Comparison of ENCODE assay signal across 1 cellular context in genomic region chr2:173891315-173892037, GRCh38.
A peak's percentile ranks its signal among the peaks of the same experiment; 100 is the strongest.
TF ChIP-seq lines count a peak whose summit lies in the region.

No MANE protein-coding gene starts in this region.

TF ChIP-seq in K562, 482 proteins besides CTCF, POLR2A, EP300 and RAD21 (continued from another document):
- TF ChIP-seq, protein P1, sequence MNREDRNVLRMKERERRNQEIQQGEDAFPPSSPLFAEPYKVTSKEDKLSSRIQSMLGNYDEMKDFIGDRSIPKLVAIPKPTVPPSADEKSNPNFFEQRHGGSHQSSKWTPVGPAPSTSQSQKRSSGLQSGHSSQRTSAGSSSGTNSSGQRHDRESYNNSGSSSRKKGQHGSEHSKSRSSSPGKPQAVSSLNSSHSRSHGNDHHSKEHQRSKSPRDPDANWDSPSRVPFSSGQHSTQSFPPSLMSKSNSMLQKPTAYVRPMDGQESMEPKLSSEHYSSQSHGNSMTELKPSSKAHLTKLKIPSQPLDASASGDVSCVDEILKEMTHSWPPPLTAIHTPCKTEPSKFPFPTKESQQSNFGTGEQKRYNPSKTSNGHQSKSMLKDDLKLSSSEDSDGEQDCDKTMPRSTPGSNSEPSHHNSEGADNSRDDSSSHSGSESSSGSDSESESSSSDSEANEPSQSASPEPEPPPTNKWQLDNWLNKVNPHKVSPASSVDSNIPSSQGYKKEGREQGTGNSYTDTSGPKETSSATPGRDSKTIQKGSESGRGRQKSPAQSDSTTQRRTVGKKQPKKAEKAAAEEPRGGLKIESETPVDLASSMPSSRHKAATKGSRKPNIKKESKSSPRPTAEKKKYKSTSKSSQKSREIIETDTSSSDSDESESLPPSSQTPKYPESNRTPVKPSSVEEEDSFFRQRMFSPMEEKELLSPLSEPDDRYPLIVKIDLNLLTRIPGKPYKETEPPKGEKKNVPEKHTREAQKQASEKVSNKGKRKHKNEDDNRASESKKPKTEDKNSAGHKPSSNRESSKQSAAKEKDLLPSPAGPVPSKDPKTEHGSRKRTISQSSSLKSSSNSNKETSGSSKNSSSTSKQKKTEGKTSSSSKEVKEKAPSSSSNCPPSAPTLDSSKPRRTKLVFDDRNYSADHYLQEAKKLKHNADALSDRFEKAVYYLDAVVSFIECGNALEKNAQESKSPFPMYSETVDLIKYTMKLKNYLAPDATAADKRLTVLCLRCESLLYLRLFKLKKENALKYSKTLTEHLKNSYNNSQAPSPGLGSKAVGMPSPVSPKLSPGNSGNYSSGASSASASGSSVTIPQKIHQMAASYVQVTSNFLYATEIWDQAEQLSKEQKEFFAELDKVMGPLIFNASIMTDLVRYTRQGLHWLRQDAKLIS (CRISPR knock-in tag; IDR thresholded peaks at IDR 0.05) = no peak
- TF ChIP-seq, protein P2, sequence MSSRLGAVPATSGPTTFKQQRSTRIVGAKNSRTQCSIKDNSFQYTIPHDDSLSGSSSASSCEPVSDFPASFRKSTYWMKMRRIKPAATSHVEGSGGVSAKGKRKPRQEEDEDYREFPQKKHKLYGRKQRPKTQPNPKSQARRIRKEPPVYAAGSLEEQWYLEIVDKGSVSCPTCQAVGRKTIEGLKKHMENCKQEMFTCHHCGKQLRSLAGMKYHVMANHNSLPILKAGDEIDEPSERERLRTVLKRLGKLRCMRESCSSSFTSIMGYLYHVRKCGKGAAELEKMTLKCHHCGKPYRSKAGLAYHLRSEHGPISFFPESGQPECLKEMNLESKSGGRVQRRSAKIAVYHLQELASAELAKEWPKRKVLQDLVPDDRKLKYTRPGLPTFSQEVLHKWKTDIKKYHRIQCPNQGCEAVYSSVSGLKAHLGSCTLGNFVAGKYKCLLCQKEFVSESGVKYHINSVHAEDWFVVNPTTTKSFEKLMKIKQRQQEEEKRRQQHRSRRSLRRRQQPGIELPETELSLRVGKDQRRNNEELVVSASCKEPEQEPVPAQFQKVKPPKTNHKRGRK (tag; IDR thresholded peaks at IDR 0.05) = no peak
- TF ChIP-seq NELFE (IDR thresholded peaks at IDR 0.05; ENCODE audit: insufficient read depth, insufficient read length) = no peak
- TF ChIP-seq RBM17 (IDR thresholded peaks at IDR 0.05; ENCODE audit: borderline replicate concordance, low read depth, low read length) = no peak
- TF ChIP-seq TEAD2 (tag; IDR thresholded peaks at IDR 0.05) = no peak
- TF ChIP-seq FOXK2 (conservative IDR thresholded peaks at IDR 0.05 in 1 of 2, IDR thresholded peaks at IDR 0.05 in 1 of 2; ENCODE audit: low read depth in 2 of 2) = no peak
- peak; percentile 93 for TF ChIP-seq PML (IDR thresholded peaks at IDR 0.05; ENCODE audit: low read length)
- no peak for TF ChIP-seq DACH1 (IDR thresholded peaks at IDR 0.05; ENCODE audit: partially characterized antibody)
- no peak for TF ChIP-seq ATF1 (CRISPR knock-in tag; IDR thresholded peaks at IDR 0.05)
- TF ChIP-seq ATF1 (tag; IDR thresholded peaks at IDR 0.05) = no peak; the same call in 1 of the 2 replicates
- TF ChIP-seq CBFA2T3 (IDR thresholded peaks at IDR 0.05) = peak; percentile 96
- no peak for TF ChIP-seq ZNF140 (CRISPR knock-in tag; IDR thresholded peaks at IDR 0.05)
- TF ChIP-seq, protein P3, sequence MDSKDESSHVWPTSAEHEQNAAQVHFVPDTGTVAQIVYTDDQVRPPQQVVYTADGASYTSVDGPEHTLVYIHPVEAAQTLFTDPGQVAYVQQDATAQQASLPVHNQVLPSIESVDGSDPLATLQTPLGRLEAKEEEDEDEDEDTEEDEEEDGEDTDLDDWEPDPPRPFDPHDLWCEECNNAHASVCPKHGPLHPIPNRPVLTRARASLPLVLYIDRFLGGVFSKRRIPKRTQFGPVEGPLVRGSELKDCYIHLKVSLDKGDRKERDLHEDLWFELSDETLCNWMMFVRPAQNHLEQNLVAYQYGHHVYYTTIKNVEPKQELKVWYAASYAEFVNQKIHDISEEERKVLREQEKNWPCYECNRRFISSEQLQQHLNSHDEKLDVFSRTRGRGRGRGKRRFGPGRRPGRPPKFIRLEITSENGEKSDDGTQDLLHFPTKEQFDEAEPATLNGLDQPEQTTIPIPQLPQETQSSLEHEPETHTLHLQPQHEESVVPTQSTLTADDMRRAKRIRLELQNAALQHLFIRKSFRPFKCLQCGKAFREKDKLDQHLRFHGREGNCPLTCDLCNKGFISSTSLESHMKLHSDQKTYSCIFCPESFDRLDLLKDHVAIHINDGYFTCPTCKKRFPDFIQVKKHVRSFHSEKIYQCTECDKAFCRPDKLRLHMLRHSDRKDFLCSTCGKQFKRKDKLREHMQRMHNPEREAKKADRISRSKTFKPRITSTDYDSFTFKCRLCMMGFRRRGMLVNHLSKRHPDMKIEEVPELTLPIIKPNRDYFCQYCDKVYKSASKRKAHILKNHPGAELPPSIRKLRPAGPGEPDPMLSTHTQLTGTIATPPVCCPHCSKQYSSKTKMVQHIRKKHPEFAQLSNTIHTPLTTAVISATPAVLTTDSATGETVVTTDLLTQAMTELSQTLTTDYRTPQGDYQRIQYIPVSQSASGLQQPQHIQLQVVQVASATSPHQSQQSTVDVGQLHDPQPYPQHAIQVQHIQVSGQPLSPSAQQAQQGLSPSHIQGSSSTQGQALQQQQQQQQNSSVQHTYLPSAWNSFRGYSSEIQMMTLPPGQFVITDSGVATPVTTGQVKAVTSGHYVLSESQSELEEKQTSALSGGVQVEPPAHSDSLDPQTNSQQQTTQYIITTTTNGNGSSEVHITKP (IDR thresholded peaks at IDR 0.05; ENCODE audit: partially characterized antibody) = peak; percentile 75
- TF ChIP-seq SIN3A (IDR thresholded peaks at IDR 0.05; ENCODE audit: borderline replicate concordance in 2 of 2, control insufficient read depth in 1 of 2, low read depth in 2 of 2, low read length in 2 of 2) = no peak
- peak; percentile 63; the same call in 1 of the 2 replicates for TF ChIP-seq ZNF384 (IDR thresholded peaks at IDR 0.05; ENCODE audit: low read depth, low read length)
- TF ChIP-seq CTBP1 (IDR thresholded peaks at IDR 0.05; ENCODE audit: borderline replicate concordance) = peak; percentile 92
- TF ChIP-seq HDAC2 (IDR thresholded peaks at IDR 0.05) = peak; percentile 60; the same call in 1 of the 2 replicates
- peak; percentile 37; the same call in 1 of the 2 replicates for TF ChIP-seq ZNF175 (CRISPR knock-in tag; IDR thresholded peaks at IDR 0.05; ENCODE audit: low read depth)
TF ChIP-seq in K562: peak in this region for 83.
